In genomic region chr11:62337682-62338181, GRCh38 we compare ENCODE assay signal across 7 cellular contexts. TPM values are rescaled to one million over a fixed set of nuclear protein-coding genes. Genes with fewer than 3 reads are reported as not detected.
DNase-seq lines count a peak whose midpoint lies in the region; ATAC-seq, FAIRE-seq and TF ChIP-seq lines count a peak whose summit lies in the region.

No MANE protein-coding gene starts in this region.

- no peaks in the 10 kb centered on the region for H3K79me2 ChIP-seq in osteoblast (ENCODE audit: insufficient read depth, low read length)

- in situ Hi-C loops in G401 (cut with HindIII; ENCODE audit: low sequenced_read_pairs): no loop called here

- peak overlapping the region; percentile 86 for H2AFZ ChIP-seq in osteoblast (ENCODE audit: low read length)

- H4K20me1 ChIP-seq in osteoblast (ENCODE audit: insufficient read depth, low read length): no peaks in the 10 kb centered on the region

- peak overlapping the region; percentile 76 for H3K4me3 ChIP-seq in osteoblast (ENCODE audit: insufficient read depth, low read length)

- H3K4me2 ChIP-seq in osteoblast (ENCODE audit: insufficient read depth, low read length): peak overlapping the region; percentile 86

- ATAC-seq in HG02870 (IDR thresholded peaks at IDR 0.05; ENCODE audit: unreplicated experiment): no peak

- DNase-seq in G401 (ENCODE audit: low spot score): peak; percentile 75
- peak; percentile 67 for DNase-seq in activated CD8-positive, alpha-beta memory T cell treated with anti-CD3 and anti-CD28 coated beads, Interleukin-2, amount 50 U/mL, for 48 hours
- DNase-seq in glomerular visceral epithelial cell (ENCODE audit: extremely low spot score): peak; percentile 20
- no peak for DNase-seq in osteoblast (ENCODE audit: insufficient read length, low spot score, missing footprints)
- no peak for DNase-seq in GM12891 (ENCODE audit: insufficient read length, low spot score)

- no peaks in the 10 kb centered on the region for H3K4me1 ChIP-seq in osteoblast (ENCODE audit: insufficient read depth, low read length)

- H3K27ac ChIP-seq in osteoblast (ENCODE audit: low read depth, low read length): no peak overlapping the region

- TF ChIP-seq RAD21 in Ishikawa (IDR thresholded peaks at IDR 0.05; ENCODE audit: low read depth): no peak

- peaks cover 37% of the 10 kb centered on the region for H3K27me3 ChIP-seq in osteoblast (ENCODE audit: insufficient read depth, low read length)

- no peak for TF ChIP-seq EP300 in Ishikawa (IDR thresholded peaks at IDR 0.05; ENCODE audit: borderline replicate concordance)

- H3K9me3 ChIP-seq in osteoblast (ENCODE audit: low read depth, low read length): no peaks in the 10 kb centered on the region

- no peak for FAIRE-seq in GM12891 (lab: Jason Lieb, UNC)

- no peaks in the 10 kb centered on the region for H3K36me3 ChIP-seq in osteoblast (ENCODE audit: insufficient read depth, low read length)

- no peak for TF ChIP-seq CTCF in osteoblast (IDR thresholded peaks at IDR 0.05; ENCODE audit: extremely low read depth, low read depth, low read length)

- TF ChIP-seq POLR2A in GM12891 (IDR thresholded peaks at IDR 0.05; ENCODE audit: low read depth, low read length): no peak

TF ChIP-seq in Ishikawa, 13 proteins besides CTCF, POLR2A, EP300 and RAD21:
- peak; percentile 77 for TF ChIP-seq ZBTB7A (IDR thresholded peaks at IDR 0.05; ENCODE audit: low read depth)
- TF ChIP-seq, protein P1, sequence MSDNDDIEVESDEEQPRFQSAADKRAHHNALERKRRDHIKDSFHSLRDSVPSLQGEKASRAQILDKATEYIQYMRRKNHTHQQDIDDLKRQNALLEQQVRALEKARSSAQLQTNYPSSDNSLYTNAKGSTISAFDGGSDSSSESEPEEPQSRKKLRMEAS (IDR thresholded peaks at IDR 0.05): peak; percentile 36
- TF ChIP-seq CREB1 (IDR thresholded peaks at IDR 0.05; ENCODE audit: low read depth): no peak
- no peak for TF ChIP-seq TAF1 (IDR thresholded peaks at IDR 0.05; ENCODE audit: low read depth)

TF ChIP-seq in GM12891, 5 proteins besides CTCF, POLR2A, EP300 and RAD21:
- TF ChIP-seq TAF1 (IDR thresholded peaks at IDR 0.05; ENCODE audit: low read depth, low read length): no peak
- TF ChIP-seq POU2F2 (IDR thresholded peaks at IDR 0.05; ENCODE audit: low read depth, low read length): no peak
- no peak for TF ChIP-seq POLR2AphosphoS5 (IDR thresholded peaks at IDR 0.05; ENCODE audit: low read depth, low read length)
- TF ChIP-seq SPI1 (IDR thresholded peaks at IDR 0.05; ENCODE audit: low read depth, low read length): no peak
- TF ChIP-seq PAX5 (IDR thresholded peaks at IDR 0.05; ENCODE audit: insufficient read depth, low read length, severe bottlenecking): no peak
TF ChIP-seq in GM12891: peak in this region for 0.

RNA-seq across cellular contexts. Expression of gene ASRGL1, which starts 0.5 kb away (rescaled TPM):
- total RNA-seq in G401 (2014; rRNA removed; shearing (Covaris generic)): 26.6 and 28.1 TPM in 2 replicates
- 0.36 and 0.59 TPM in 2 replicates for total RNA-seq in osteoblast
- 2.3 TPM for polyA plus RNA-seq in GM12891 (2012; ENCODE audit: low read depth, missing spikeins)

RNA-seq across cellular contexts. Expression of gene SCGB1D4, which starts 38.9 kb away (rescaled TPM):
- not detected in 2 replicates for total RNA-seq in G401 (2014; rRNA removed; shearing (Covaris generic))
- total RNA-seq in osteoblast: not detected in 2 replicates
- polyA plus RNA-seq in GM12891 (2012; ENCODE audit: low read depth, missing spikeins): not detected

Comparison
In these comparisons a context has a peak if more than half of its experiments do, and no peak if none do; other contexts are left out.
1. DNase-seq: peak in G401 (single experiment), activated CD8-positive, alpha-beta memory T cell treated with anti-CD3 and anti-CD28 coated beads, Interleukin-2, amount 50 U/mL, for 48 hours (single experiment) and glomerular visceral epithelial cell (single experiment); none in osteoblast (single experiment) and GM12891 (single experiment).
2. RNA of gene ASRGL1, which starts 0.5 kb away (total RNA-seq): 26.6 to 28.1 TPM in G401; 0.36 to 0.59 TPM in osteoblast; every median in the first group is over 10 times any median in the second.